In the genomic region with DNA sequence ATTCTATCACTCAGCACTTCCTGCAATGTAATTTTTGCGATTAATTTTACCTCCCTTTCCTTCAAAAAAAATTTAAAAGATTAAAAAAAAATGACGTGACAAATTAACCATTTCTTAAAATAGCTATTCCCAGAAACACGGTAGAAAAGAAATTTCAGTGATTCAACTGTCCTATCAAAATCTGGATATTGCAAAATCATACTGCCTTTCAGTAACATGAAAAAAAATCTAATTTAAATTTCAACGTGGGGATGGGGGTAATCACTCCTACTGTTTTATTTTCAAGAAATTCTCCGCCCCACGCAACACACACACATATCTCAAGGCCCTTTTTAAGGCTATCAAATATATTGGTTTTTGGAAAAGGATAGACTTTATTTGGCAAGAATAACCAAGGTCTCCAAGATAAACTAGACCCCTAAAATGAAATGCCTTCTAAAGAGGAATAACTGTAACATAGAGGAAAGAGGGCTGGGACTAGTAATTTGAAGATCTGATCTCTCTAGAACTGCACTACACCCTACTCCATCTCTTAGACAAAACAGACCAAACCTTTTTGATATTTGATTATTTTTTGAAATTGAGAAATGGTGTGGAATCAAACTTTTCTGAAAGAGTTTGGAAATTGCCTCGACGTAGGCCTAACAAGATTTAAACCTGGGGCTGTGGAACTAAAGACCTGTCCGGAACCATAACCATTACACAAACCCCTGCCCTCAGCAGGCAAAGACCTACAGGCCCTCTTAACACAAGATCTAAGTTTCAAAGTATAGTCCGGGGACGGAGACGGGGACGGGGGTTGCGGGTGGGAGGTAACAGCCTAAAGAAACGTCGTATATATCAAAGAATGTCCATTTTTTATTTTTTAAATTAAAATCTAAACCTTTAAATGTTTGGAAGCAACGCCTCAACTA, we compare ENCODE assay signal across 8 cellular contexts. TPM values are rescaled to one million over a fixed set of nuclear protein-coding genes. Genes with fewer than 3 reads are reported as not detected.
DNase-seq lines count a peak whose midpoint lies in the region; ATAC-seq, FAIRE-seq and TF ChIP-seq lines count a peak whose summit lies in the region.

No MANE protein-coding gene starts in this region.

- CTCF ChIA-PET in GM12878 (lab: Yijun Ruan, JAX), result interaction anchor here (0.5 to 1.3 kb wide), 8 partner anchors 14 to 534 kb away, joined by 3 to 8 read pairs (median 4); no protein-coding TSS in a partner anchor

- H3K4me3 ChIP-seq in GM12878 (peak overlapping the region; percentile 79), stomach (peak overlapping the region; percentile 80 to 99 (median 85))

- TF ChIP-seq CTCF in GM12878 (IDR thresholded peaks at IDR 0.05 in 2 of 3, conservative IDR thresholded peaks at IDR 0.05 in 1 of 3; ENCODE audit: control insufficient read depth in 2 of 3, extremely low read depth in 1 of 3, insufficient read depth in 1 of 3, low read depth in 3 of 3, low read length in 3 of 3), result no peak
- TF ChIP-seq CTCF in stomach (IDR thresholded peaks at IDR 0.05), result no peak

- peak overlapping the region; percentile 59 for H2AFZ ChIP-seq in GM12878 (ENCODE audit: control insufficient read depth, low read depth, low read length)

- no peaks in the 10 kb centered on the region for H4K20me1 ChIP-seq in GM12878 (ENCODE audit: control insufficient read depth, insufficient read depth)

- ATAC-seq in GM12878 (peak; percentile 15; the same call in 1 of the 3 replicates), HG03139 (IDR thresholded peaks at IDR 0.05; ENCODE audit: unreplicated experiment) (no peak), HG03039 (IDR thresholded peaks at IDR 0.05; ENCODE audit: unreplicated experiment) (no peak)

- peak overlapping the region; percentile 87 to 98 (median 94) for H3K4me3 Mint-ChIP-seq in IgD-negative memory B cell

- WGBS in GM12878 (ENCODE audit: insufficient coverage, insufficient replicate concordance, low lambda C conversion rate, missing lambda C conversion rate), result 18% methylated on average over 17 of the region's 17 CpGs
- 4 to 8% (median 5%) methylated on average over 17 of the region's 17 CpGs for whole genome bisulfite sequencing in stomach, 5 donors

- FAIRE-seq in GM12878 (lab: Jason Lieb, UNC), result peak; percentile 38

- H3K79me2 ChIP-seq in GM12878 (ENCODE audit: control insufficient read depth, insufficient read depth, low read length), result peaks cover 28% of the 10 kb centered on the region

- H3K9me3 ChIP-seq in GM12878 (replicated peaks; ENCODE audit: control insufficient read depth, insufficient read depth, low read length), result no peaks in the 10 kb centered on the region
- H3K9me3 ChIP-seq in stomach, result no peaks in the 10 kb centered on the region

- TF ChIP-seq RAD21 in GM12878 (IDR thresholded peaks at IDR 0.05; ENCODE audit: insufficient read depth, low read depth, low read length), result no peak

- peak overlapping the region; percentile 19 to 98 (median 87) for H3K27ac Mint-ChIP-seq in IgD-negative memory B cell

- BruUV-seq in GM12878 (replicated peaks; lab: Mats Ljungman, UMichigan), result TSS peak; percentile 72

- SMC1A ChIA-PET in GM12878 (lab: Charles Lee; ENCODE audit: uncharacterized antibody, unreplicated experiment), result interaction anchor here (0.7 to 1.7 kb wide), 11 partner anchors 10 to 315 kb away, joined by 3 to 7 read pairs (median 3); a partner anchor contains a TSS

- H3K27ac ChIP-seq in GM12878 (ENCODE audit: control insufficient read depth, insufficient read depth) (peak overlapping the region; percentile 54), stomach (peak overlapping the region; percentile 96 to 99 (median 98))

- peaks cover 2% of the 10 kb centered on the region for H3K36me3 Mint-ChIP-seq in IgD-negative memory B cell

- H3K27me3 Mint-ChIP-seq in IgD-negative memory B cell, result no peaks in the 10 kb centered on the region

- H3K4me2 ChIP-seq in GM12878 (ENCODE audit: control insufficient read depth, insufficient read depth), result peak overlapping the region; percentile 82

- POLR2A ChIA-PET in GM12878 (lab: Charles Lee), result interaction anchor here (0.7 to 1.4 kb wide), 2 partner anchors 47 to 246 kb away, joined by 4 read pairs; a partner anchor contains a TSS

- TF ChIP-seq POLR2A in GM12878 (IDR thresholded peaks at IDR 0.05; ENCODE audit: low read depth, low read length) (no peak), stomach (IDR thresholded peaks at IDR 0.05) (no peak)

- RAD21 ChIA-PET in GM12878 (lab: Charles Lee; ENCODE audit: unreplicated experiment), result interaction anchor here (1.1 to 1.7 kb wide), 3 partner anchors 47 to 296 kb away, joined by 3 to 6 read pairs (median 5); a partner anchor contains a TSS

- peak overlapping the region; percentile 68 for H3K9ac ChIP-seq in GM12878 (ENCODE audit: control insufficient read depth, insufficient read depth, low read length)

- in situ Hi-C loops in GM12878 (cut with MboI), result no loop called here

- H3K4me1 ChIP-seq in GM12878 (ENCODE audit: control insufficient read depth, insufficient read depth, low read length) (peaks cover 4% of the 10 kb centered on the region; the same call in 1 of the 2 replicates), stomach (peaks cover 14 to 44% (median 29%) of the 10 kb centered on the region in 4 donors)

- H3K9me3 Mint-ChIP-seq in IgD-negative memory B cell, result no peaks in the 10 kb centered on the region

- TF ChIP-seq EP300 in GM12878 (IDR thresholded peaks at IDR 0.05; ENCODE audit: borderline replicate concordance in 1 of 2, control insufficient read depth in 1 of 2, low read depth in 2 of 2, low read length in 2 of 2), result no peak
- TF ChIP-seq EP300 in stomach (IDR thresholded peaks at IDR 0.05), result no peak

- H3K4me1 Mint-ChIP-seq in IgD-negative memory B cell, result peaks cover 17 to 25% (median 23%) of the 10 kb centered on the region in 3 donors

- H3K27me3 ChIP-seq in GM12878 (replicated peaks in 1 of 2; ENCODE audit: control insufficient read depth in 2 of 2, insufficient read depth in 2 of 2, low read length in 1 of 2) (no peaks in the 10 kb centered on the region), stomach (no peaks in the 10 kb centered on the region)

- intact Hi-C loops in GM12878 (cut with micrococcal nuclease; ENCODE audit: unreplicated experiment), result loop anchor here (5.0 to 10.0 kb wide), 3 partner anchors 33 to 111 kb away; a partner anchor contains a TSS
- intact Hi-C loops in stomach (cut with DNase I; ENCODE audit: low total_unique reads), result no loop called here

- DNase-seq in D341Med (ENCODE audit: low spot score), result peak; percentile 43
- no peak for DNase-seq in GM12878 (ENCODE audit: low read depth, low spot score)
- DNase-seq in islet precursor cell, result peak; percentile 61
- no peak for DNase-seq in stomach
- no peak for DNase-seq in NCI-H146 treated with DMSO at 0.1 percent for 48 hours (lab: John Stamatoyannopoulos, UW; ENCODE audit: unreplicated experiment)

- H3K36me3 ChIP-seq in GM12878 (ENCODE audit: control insufficient read depth in 2 of 2, insufficient read depth in 2 of 2, low read length in 1 of 2) (no peaks in the 10 kb centered on the region), stomach (peaks cover 0 to 11% (median 5%) of the 10 kb centered on the region in 4 donors)

RNA-seq across cellular contexts. Expression of a gene that starts 0.9 kb away (rescaled TPM):
- polyA plus RNA-seq in IgD-negative memory B cell (18.2 TPM), GM12878 (2011; rRNA removed) (25.5 and 26.7 TPM in 2 replicates), GM12878 (2014; fragmentation: Illumina TruSeq; extraction: Trizol) (24.6 and 27.4 TPM in 2 replicates), GM12878 (2014; fragmentation: Nextera tagmentation; extraction: Ambion mirVana) (1 to 10 TPM; 5.8 to 7.1 TPM), GM12878 (2014; rRNA removed) (19.7 and 20.5 TPM in 2 replicates), GM12878 (2016; fragmentation: Nextera tagmentation; extraction: Ambion mirVana) (10 to 100 TPM; 27.6 to 33.9 TPM), stomach (10 to 100 TPM in 2 of 3 donors, 1 to 10 TPM in 1; 8.9 to 20.2 (median 19.7) TPM)
- total RNA-seq in GM12878 (2013; cell fraction: nucleolus; rRNA removed), result 57.0 and 62.4 TPM in 2 replicates
- total RNA-seq in GM12878 (2014; rRNA removed) (17.3 and 20.7 TPM in 2 replicates), GM12878 (2014; rRNA removed; fragmentation: Illumina TruSeq; extraction: Trizol) (18.5 and 19.2 TPM in 2 replicates), GM12878 (2021) (22.3 and 22.9 TPM in 2 replicates), stomach (10 to 100 TPM; 23.8 to 64.7 (median 53.1) TPM)
- 12.6 TPM for polyA plus RNA-seq in GM12878 (2011; ENCODE audit: low read depth)
- 20.9 and 23.1 TPM in 2 replicates for polyA plus RNA-seq in GM12878 (2011; cell fraction: cytosol; rRNA removed)
- 27.1 and 33.8 TPM in 2 replicates for polyA plus RNA-seq in GM12878 (2011; cell fraction: nucleus; rRNA removed)
- 16.6 and 21.4 TPM in 2 replicates for polyA plus RNA-seq in GM12878 (2012)
- polyA minus RNA-seq in GM12878 (2011; rRNA and poly(A)+ RNA removed), result 33.3 and 33.9 TPM in 2 replicates
- 8.8 and 9.1 TPM in 2 replicates for polyA minus RNA-seq in GM12878 (2011; cell fraction: cytosol; rRNA and poly(A)+ RNA removed)
- 15.4 and 27.6 TPM in 2 replicates for polyA minus RNA-seq in GM12878 (2011; cell fraction: nucleus; rRNA and poly(A)+ RNA removed)

RNA-seq across cellular contexts. Expression of a gene that starts 11.5 kb away (rescaled TPM):
- not detected for polyA plus RNA-seq in IgD-negative memory B cell
- not detected in 2 replicates for total RNA-seq in GM12878 (2013; cell fraction: nucleolus; rRNA removed)
- not detected in 2 replicates for total RNA-seq in GM12878 (2014; rRNA removed)
- total RNA-seq in GM12878 (2014; rRNA removed; fragmentation: Illumina TruSeq; extraction: Trizol), result not detected in 2 replicates
- total RNA-seq in GM12878 (2021), result not detected in 2 replicates
- not detected for polyA plus RNA-seq in GM12878 (2011; ENCODE audit: low read depth)
- polyA plus RNA-seq in GM12878 (2011; rRNA removed), result not detected in 2 replicates
- polyA plus RNA-seq in GM12878 (2011; cell fraction: cytosol; rRNA removed), result not detected in 2 replicates
- polyA plus RNA-seq in GM12878 (2011; cell fraction: nucleus; rRNA removed), result not detected in 2 replicates
- not detected in 2 replicates for polyA plus RNA-seq in GM12878 (2012)
- polyA plus RNA-seq in GM12878 (2014; fragmentation: Illumina TruSeq; extraction: Trizol), result not detected in 2 replicates
- not detected for polyA plus RNA-seq in GM12878 (2014; fragmentation: Nextera tagmentation; extraction: Ambion mirVana)
- not detected in 2 replicates for polyA plus RNA-seq in GM12878 (2014; rRNA removed)
- not detected for polyA plus RNA-seq in GM12878 (2016; fragmentation: Nextera tagmentation; extraction: Ambion mirVana)
- not detected in 2 replicates for polyA minus RNA-seq in GM12878 (2011; rRNA and poly(A)+ RNA removed)
- not detected in 2 replicates for polyA minus RNA-seq in GM12878 (2011; cell fraction: cytosol; rRNA and poly(A)+ RNA removed)
- polyA minus RNA-seq in GM12878 (2011; cell fraction: nucleus; rRNA and poly(A)+ RNA removed), result not detected in 2 replicates
- not detected for total RNA-seq in stomach
- not detected for polyA plus RNA-seq in stomach

RNA-seq across cellular contexts. Expression of a gene that starts 50.7 kb away (rescaled TPM):
- polyA plus RNA-seq in IgD-negative memory B cell, result 19.8 TPM
- 168 and 183 TPM in 2 replicates for total RNA-seq in GM12878 (2013; cell fraction: nucleolus; rRNA removed)
- 30.0 and 36.5 TPM in 2 replicates for total RNA-seq in GM12878 (2014; rRNA removed)
- total RNA-seq in GM12878 (2014; rRNA removed; fragmentation: Illumina TruSeq; extraction: Trizol), result 36.1 and 36.3 TPM in 2 replicates
- total RNA-seq in GM12878 (2021), result 38.7 and 42.6 TPM in 2 replicates
- polyA plus RNA-seq in GM12878 (2011; ENCODE audit: low read depth), result 22.0 TPM
- 56.7 and 58.4 TPM in 2 replicates for polyA plus RNA-seq in GM12878 (2011; rRNA removed)
- polyA plus RNA-seq in GM12878 (2011; cell fraction: cytosol; rRNA removed), result 34.7 and 36.2 TPM in 2 replicates
- polyA plus RNA-seq in GM12878 (2011; cell fraction: nucleus; rRNA removed), result 81.8 and 87.7 TPM in 2 replicates
- 29.6 and 31.1 TPM in 2 replicates for polyA plus RNA-seq in GM12878 (2012)
- 44.3 and 46.4 TPM in 2 replicates for polyA plus RNA-seq in GM12878 (2014; fragmentation: Illumina TruSeq; extraction: Trizol)
- 10 to 100 TPM; 14.5 to 14.7 TPM for polyA plus RNA-seq in GM12878 (2014; fragmentation: Nextera tagmentation; extraction: Ambion mirVana)
- 30.8 and 35.2 TPM in 2 replicates for polyA plus RNA-seq in GM12878 (2014; rRNA removed)
- polyA plus RNA-seq in GM12878 (2016; fragmentation: Nextera tagmentation; extraction: Ambion mirVana), result 10 to 100 TPM; 14.3 to 14.5 TPM
- polyA minus RNA-seq in GM12878 (2011; rRNA and poly(A)+ RNA removed), result 71.5 and 86.6 TPM in 2 replicates
- polyA minus RNA-seq in GM12878 (2011; cell fraction: cytosol; rRNA and poly(A)+ RNA removed), result 21.5 and 21.9 TPM in 2 replicates
- 32.4 and 50.3 TPM in 2 replicates for polyA minus RNA-seq in GM12878 (2011; cell fraction: nucleus; rRNA and poly(A)+ RNA removed)
- 10 to 100 TPM; 25.4 to 77.3 (median 56.0) TPM for total RNA-seq in stomach
- polyA plus RNA-seq in stomach, result 10 to 100 TPM; 13.8 to 19.6 (median 17.3) TPM

Comparison
In these comparisons a context has a peak if more than half of its experiments do, and no peak if none do; other contexts are left out.
1. DNase-seq: peak in D341Med (single experiment) and islet precursor cell (single experiment); none in GM12878 (single experiment), stomach (single experiment) and NCI-H146 treated with DMSO at 0.1 percent for 48 hours (single experiment).